8 cellular contexts compared by ENCODE assay signal in genomic region chr15:66253643-66254363, GRCh38. TPM values are rescaled to one million over a fixed set of nuclear protein-coding genes. Genes with fewer than 3 reads are reported as not detected.
DNase-seq lines count a peak whose midpoint lies in the region; ATAC-seq and TF ChIP-seq lines count a peak whose summit lies in the region.

Gene MEGF11, minus strand, starts transcription at chr15:66253750. Its CDS starts 125,347 bp downstream, at chr15:66128403.

- no peak for ATAC-seq in GM18870 (IDR thresholded peaks at IDR 0.05; ENCODE audit: unreplicated experiment)

- peak within 1 kb of the TSS; percentile 75 for H3K4me3 Mint-ChIP-seq in activated T-cell treated with anti-CD3 and anti-CD28 coated beads, Interleukin-2, amount 50 U/mL, for 24 hours

- 2% methylated on average over 49 of the region's 49 CpGs for WGBS in liver

- TF ChIP-seq RAD21 in liver (IDR thresholded peaks at IDR 0.05) = no peak

- no peak within 1 kb of the TSS for H3K27ac Mint-ChIP-seq in activated T-cell treated with anti-CD3 and anti-CD28 coated beads, Interleukin-2, amount 50 U/mL, for 24 hours

- DNase-seq in activated T-cell treated with anti-CD3 and anti-CD28 coated beads, Interleukin-2, amount 50 U/mL, for 24 hours = peak; percentile 38
- DNase-seq in activated T-cell treated with anti-CD3 and anti-CD28 coated beads for 4 hours (no peak), NCI-H748 (lab: John Stamatoyannopoulos, UW; ENCODE audit: unreplicated experiment) (peak; percentile 51), choroid plexus epithelial cell (ENCODE audit: low read depth) (peak; percentile 37), DMS153 (lab: John Stamatoyannopoulos, UW) (no peak)

- H3K36me3 ChIP-seq in liver (ENCODE audit: control insufficient read depth in 4 of 4, insufficient read depth in 3 of 4, low read depth in 1 of 4, low read length in 3 of 4) (no peaks in the 10 kb centered on the region), subcutaneous abdominal adipose tissue (ENCODE audit: control insufficient read depth in 5 of 5, insufficient read depth in 5 of 5, low read length in 5 of 5) (no peaks in the 10 kb centered on the region)

- TF ChIP-seq CTCF in choroid plexus epithelial cell (conservative IDR thresholded peaks at IDR 0.05; ENCODE audit: low read depth, low read length) (no peak), liver (IDR thresholded peaks at IDR 0.05; ENCODE audit: low read depth, low read length, missing input control) (no peak)

- H3K9me3 ChIP-seq in liver (ENCODE audit: control insufficient read depth in 4 of 4, low read length in 3 of 4) (no peaks in the 10 kb centered on the region), subcutaneous abdominal adipose tissue (ENCODE audit: control insufficient read depth in 5 of 5, low read length in 5 of 5) (no peaks in the 10 kb centered on the region)

- no peak within 1 kb of the TSS for H3K9ac ChIP-seq in liver (ENCODE audit: low read depth in 1 of 2, low read length in 2 of 2)
- H3K9ac ChIP-seq in subcutaneous abdominal adipose tissue (ENCODE audit: low read length in 5 of 5) = peak within 1 kb of the TSS in 2 of 5 donors; percentile 53 to 64

- peaks cover 15 to 26% (median 21%) of the 10 kb centered on the region in 4 donors for H3K4me1 ChIP-seq in liver (ENCODE audit: control insufficient read depth in 4 of 4, insufficient read depth in 4 of 4, low read length in 3 of 4)
- peaks cover 2 to 31% (median 26%) of the 10 kb centered on the region in 5 donors for H3K4me1 ChIP-seq in subcutaneous abdominal adipose tissue (ENCODE audit: control insufficient read depth in 5 of 5, insufficient read depth in 5 of 5, low read length in 5 of 5)

- H3K4me1 Mint-ChIP-seq in activated T-cell treated with anti-CD3 and anti-CD28 coated beads, Interleukin-2, amount 50 U/mL, for 24 hours (ENCODE audit: low read depth) = peaks cover 18% of the 10 kb centered on the region

- peaks cover 79% of the 10 kb centered on the region for H3K27me3 Mint-ChIP-seq in activated T-cell treated with anti-CD3 and anti-CD28 coated beads, Interleukin-2, amount 50 U/mL, for 24 hours

- H3K36me3 Mint-ChIP-seq in activated T-cell treated with anti-CD3 and anti-CD28 coated beads, Interleukin-2, amount 50 U/mL, for 24 hours (ENCODE audit: low read depth) = no peaks in the 10 kb centered on the region

- H3K27ac ChIP-seq in liver (ENCODE audit: low read depth in 1 of 2, low read length in 2 of 2) (no peak within 1 kb of the TSS), subcutaneous abdominal adipose tissue (ENCODE audit: low read depth, low read length) (no peak within 1 kb of the TSS)

- H3K27me3 ChIP-seq in liver (ENCODE audit: control insufficient read depth in 4 of 4, insufficient read depth in 4 of 4, low read length in 3 of 4) (peaks cover 0 to 13% (median 7%) of the 10 kb centered on the region in 4 donors), subcutaneous abdominal adipose tissue (ENCODE audit: control insufficient read depth in 5 of 5, insufficient read depth in 4 of 5, low read length in 5 of 5) (peaks cover 29 to 57% (median 50%) of the 10 kb centered on the region in 5 donors)

- peak within 1 kb of the TSS; percentile 41 for H3K4me3 ChIP-seq in choroid plexus epithelial cell (ENCODE audit: low read depth, low read length)
- H3K4me3 ChIP-seq in liver (ENCODE audit: low read depth in 1 of 3, low read length in 3 of 3) = peak within 1 kb of the TSS; percentile 24 to 54 (median 43)
- H3K4me3 ChIP-seq in subcutaneous abdominal adipose tissue (ENCODE audit: low read depth in 1 of 5, low read length in 5 of 5) = peak within 1 kb of the TSS; percentile 73 to 89 (median 79)

- no peaks in the 10 kb centered on the region for H3K9me3 Mint-ChIP-seq in activated T-cell treated with anti-CD3 and anti-CD28 coated beads, Interleukin-2, amount 50 U/mL, for 24 hours

TF ChIP-seq in liver, 16 proteins besides CTCF, POLR2A, EP300 and RAD21:
- TF ChIP-seq EGR1 (IDR thresholded peaks at IDR 0.05; ENCODE audit: low read depth in 2 of 2) (no peak), JUND (IDR thresholded peaks at IDR 0.05) (no peak), HNF4A (conservative IDR thresholded peaks at IDR 0.05) (no peak), GABPA (IDR thresholded peaks at IDR 0.05 in 1 of 2, conservative IDR thresholded peaks at IDR 0.05 in 1 of 2) (no peak), FOXA1 (IDR thresholded peaks at IDR 0.05) (no peak), ATF3 (IDR thresholded peaks at IDR 0.05) (no peak)

RNA-seq across cellular contexts. Expression of gene MEGF11, which starts in this region (rescaled TPM):
- under 1 TPM; under 0.01 to 0.51 TPM for total RNA-seq in liver
- under 1 TPM in 1 of 2 donors, not detected in 1; 0.03 TPM for polyA plus RNA-seq in liver

Comparison
In these comparisons a context has a peak if more than half of its experiments do, and no peak if none do; other contexts are left out.
1. DNase-seq: peak in activated T-cell treated with anti-CD3 and anti-CD28 coated beads, Interleukin-2, amount 50 U/mL, for 24 hours (single experiment), NCI-H748 (single experiment) and choroid plexus epithelial cell (single experiment); none in activated T-cell treated with anti-CD3 and anti-CD28 coated beads for 4 hours (single experiment) and DMS153 (single experiment).
2. Peak in every context shown above with its lines, with median percentiles within 50 percentile points of each other: H3K4me3 ChIP-seq.